22 cellular contexts compared by ENCODE assay signal in the genomic region with DNA sequence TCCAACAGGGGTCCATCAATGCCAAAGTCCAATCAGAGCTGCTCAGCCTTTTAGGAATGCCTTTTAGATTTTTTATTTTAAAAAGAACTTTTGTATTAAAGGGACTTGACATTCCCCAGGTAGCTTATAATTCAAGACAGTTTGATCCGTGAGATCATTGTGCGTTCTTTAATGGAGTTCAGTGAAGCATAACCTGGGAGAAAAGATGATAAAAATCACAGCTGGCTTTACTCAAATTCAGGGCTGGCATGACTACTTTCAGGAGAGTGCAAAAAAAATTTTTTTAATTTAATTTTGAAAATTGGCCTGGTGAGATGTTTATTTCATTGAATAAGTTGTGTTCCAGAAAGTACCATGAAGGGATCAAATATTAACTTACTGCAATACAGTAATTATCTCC.
"Had no signal": no experiment of that assay in that cellular context is flagged by ENCODE, and none has a peak within 500 bp of the region (broad histone marks: within the 10 kb centered on the region; RNA-seq: fewer than 3 reads in every experiment).

No MANE protein-coding gene starts in this region.

- H3K27ac ChIP-seq: dorsolateral prefrontal cortex, neutrophil, psoas muscle, spleen, testis, transverse colon had no signal

- H3K36me3 ChIP-seq: neutrophil, spleen, transverse colon had no signal

- ATAC-seq: left ventricle myocardium superior; psoas muscle; sciatic nerve; stimulated activated memory B cell treated with anti-CD40 and anti-IgM and Interleukin-4, amounts not matched to agents 10 μg/mL and 1 μg/mL and 100 μg/mL, for 72 hours had no signal

- H3K4me1 ChIP-seq: psoas muscle, spleen, testis, transverse colon had no signal

- DNase-seq: cortex of kidney; dorsolateral prefrontal cortex; effector CD8-positive, alpha-beta T cell; islet precursor cell; left cardiac atrium; left ventricle myocardium superior; mesenchymal stem cell; naive B cell; nephron progenitor cell; psoas muscle; retina; spleen; stimulated activated CD4-positive, alpha-beta T cell treated with anti-CD3 and anti-CD28 coated beads, Interleukin-15, amount 100 ng/mL, for 24 hours; stimulated activated CD4-positive, alpha-beta T cell treated with anti-CD3 and anti-CD28 coated beads, Interleukin-1b, Interleukin-23, amount 100 ng/mL, for 48 hours; stimulated activated CD4-positive, alpha-beta T cell treated with anti-CD3 and anti-CD28 coated beads, Interleukin-4, amount 100 ng/mL, for 24 hours; testis; transverse colon had no signal

- H3K27me3 ChIP-seq: neutrophil, testis, transverse colon had no signal

- FAIRE-seq: frontal cortex had no signal

- H3K4me3 ChIP-seq: dorsolateral prefrontal cortex, lung, psoas muscle, spleen, testis, transverse colon had no signal

- H3K9me3 ChIP-seq: neutrophil, psoas muscle, spleen, testis, transverse colon had no signal
